In the genomic region with DNA sequence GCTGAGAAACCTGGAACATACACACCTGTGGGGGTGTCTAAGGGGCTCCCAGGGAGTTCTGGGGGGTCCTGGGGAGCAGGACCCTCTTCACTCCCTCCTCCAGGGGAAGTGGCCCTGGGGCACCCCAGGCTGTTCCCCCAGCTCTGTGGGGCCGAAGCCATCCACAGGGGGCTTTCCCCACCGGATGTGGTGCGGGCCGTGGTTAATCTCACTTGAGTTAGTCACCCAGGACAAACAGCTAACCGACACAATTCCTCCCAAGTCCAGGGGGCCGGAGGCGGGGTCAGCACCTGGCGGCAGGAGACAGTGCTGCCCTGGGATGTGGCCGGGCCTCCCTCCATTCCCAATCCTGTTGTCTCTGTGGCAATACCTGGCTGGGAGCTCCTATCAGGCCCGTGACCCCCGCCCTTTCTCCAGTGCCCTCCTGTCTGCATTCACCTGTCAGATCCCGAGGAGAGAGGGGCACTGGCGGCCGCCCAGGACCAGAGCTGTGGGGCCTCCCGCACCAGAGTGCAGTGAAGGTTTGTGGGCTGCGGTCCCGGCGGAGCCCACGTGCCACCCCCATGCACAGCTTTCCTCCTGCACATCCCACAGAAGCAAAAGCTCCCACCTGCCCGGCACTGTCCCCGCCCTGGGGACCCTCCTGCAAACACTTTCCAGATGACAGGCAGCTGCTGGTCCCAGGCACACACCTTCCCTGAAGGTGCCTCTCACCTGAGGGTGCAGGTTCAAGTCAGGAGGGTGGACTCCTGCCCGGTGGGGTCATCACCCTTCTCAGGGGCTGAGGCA, we compare ENCODE assay signal across 1 cellular context.
TF ChIP-seq lines count a peak whose summit lies in the region.

No MANE protein-coding gene starts in this region.

TF ChIP-seq in A549, 52 proteins besides CTCF, POLR2A, EP300 and RAD21 (continued from another document):
- TF ChIP-seq ATOH8 (CRISPR knock-in tag; IDR thresholded peaks at IDR 0.05; ENCODE audit: low read depth) (peak; percentile 48; the same call in 1 of the 2 replicates), JUNB (IDR thresholded peaks at IDR 0.05) (peak; percentile 77), ZSCAN20 (CRISPR knock-in tag; IDR thresholded peaks at IDR 0.05) (0 out of 2 replicates have a peak, but pooled peaks have one; percentile 21), FOSL2 (IDR thresholded peaks at IDR 0.05) (no peak), FOSL2 (CRISPR knock-in tag; IDR thresholded peaks at IDR 0.05) (peak; percentile 81), FOSB (CRISPR knock-in tag; IDR thresholded peaks at IDR 0.05) (0 out of 2 replicates have a peak, but pooled peaks have one; percentile 15), GATA3 (IDR thresholded peaks at IDR 0.05; ENCODE audit: borderline replicate concordance) (peak; percentile 87)
- TF ChIP-seq, protein P1, sequence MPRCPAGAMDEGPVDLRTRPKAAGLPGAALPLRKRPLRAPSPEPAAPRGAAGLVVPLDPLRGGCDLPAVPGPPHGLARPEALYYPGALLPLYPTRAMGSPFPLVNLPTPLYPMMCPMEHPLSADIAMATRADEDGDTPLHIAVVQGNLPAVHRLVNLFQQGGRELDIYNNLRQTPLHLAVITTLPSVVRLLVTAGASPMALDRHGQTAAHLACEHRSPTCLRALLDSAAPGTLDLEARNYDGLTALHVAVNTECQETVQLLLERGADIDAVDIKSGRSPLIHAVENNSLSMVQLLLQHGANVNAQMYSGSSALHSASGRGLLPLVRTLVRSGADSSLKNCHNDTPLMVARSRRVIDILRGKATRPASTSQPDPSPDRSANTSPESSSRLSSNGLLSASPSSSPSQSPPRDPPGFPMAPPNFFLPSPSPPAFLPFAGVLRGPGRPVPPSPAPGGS (IDR thresholded peaks at IDR 0.05), result peak; percentile 83; the same call in 2 of the 3 replicates
